8 cellular contexts compared by ENCODE assay signal in genomic region chr20:30289689-30290088, GRCh38.
DNase-seq lines count a peak whose midpoint lies in the region; ATAC-seq and TF ChIP-seq lines count a peak whose summit lies in the region.
"Not testable (repeated sequence)": the region's sequence is repeated elsewhere in the genome, so short reads cannot be mapped to it uniquely, and the experiment has no call there.

No MANE protein-coding gene starts in this region.

- not testable (repeated sequence) for H3K36me3 Mint-ChIP-seq in T-helper 17 cell (ENCODE audit: low read depth); activated T-helper 17 cell treated with anti-CD3 and anti-CD28 coated beads, Interleukin-2, amount 50 U/mL, for 72 hours (ENCODE audit: low read depth); central memory CD8-positive, alpha-beta T cell (ENCODE audit: insufficient read depth)

- peak overlapping the region; percentile 94 for H3K4me3 Mint-ChIP-seq in T-helper 17 cell
- H3K4me3 Mint-ChIP-seq in activated T-helper 17 cell treated with anti-CD3 and anti-CD28 coated beads, Interleukin-2, amount 50 U/mL, for 72 hours, result peak overlapping the region; percentile 79
- peak overlapping the region; percentile 85 for H3K4me3 Mint-ChIP-seq in central memory CD8-positive, alpha-beta T cell

- TF ChIP-seq POLR2A in uterus (IDR thresholded peaks at IDR 0.05), result not testable (repeated sequence)

- H2AFZ ChIP-seq in GM23248, result peak overlapping the region; percentile 54

- not testable (repeated sequence) for H3K27ac ChIP-seq in GM23248
- H3K27ac ChIP-seq in right cardiac atrium (ENCODE audit: low read length) (peak overlapping the region; percentile 67), uterus (peak overlapping the region; percentile 36 to 78)

- 8 to 15% methylated on average over 18 to 26 of the region's 26 CpGs for WGBS in GM23248 (ENCODE audit: low coverage in 1 of 2, low lambda C conversion rate in 2 of 2, missing lambda C conversion rate in 2 of 2), 2 experiments
- WGBS in right cardiac atrium, result 23% methylated on average over 26 of the region's 26 CpGs

- peaks cover 20% of the 10 kb centered on the region for H3K4me1 Mint-ChIP-seq in T-helper 17 cell
- H3K4me1 Mint-ChIP-seq in activated T-helper 17 cell treated with anti-CD3 and anti-CD28 coated beads, Interleukin-2, amount 50 U/mL, for 72 hours, result peaks cover 12% of the 10 kb centered on the region
- peaks cover 50% of the 10 kb centered on the region for H3K4me1 Mint-ChIP-seq in central memory CD8-positive, alpha-beta T cell

- not testable (repeated sequence) for H3K27me3 ChIP-seq in GM23248 (replicated peaks; ENCODE audit: insufficient read depth); right cardiac atrium (ENCODE audit: control insufficient read depth, insufficient read depth); mucosa of stomach (ENCODE audit: control insufficient read depth, insufficient read depth, low read length); uterus

- H3K79me2 ChIP-seq in GM23248 (ENCODE audit: insufficient read depth), result not testable (repeated sequence)

- not testable (repeated sequence) for H3K4me1 ChIP-seq in GM23248 (ENCODE audit: insufficient read depth); right cardiac atrium (ENCODE audit: control insufficient read depth, insufficient read depth, low read length); mucosa of stomach (ENCODE audit: control insufficient read depth, insufficient read depth, low read length); uterus

- not testable (repeated sequence) for ATAC-seq in T-helper 17 cell; activated T-helper 17 cell treated with anti-CD3 and anti-CD28 coated beads, Interleukin-2, amount 50 U/mL, for 72 hours (replicated peaks); central memory CD8-positive, alpha-beta T cell (replicated peaks; ENCODE audit: extremely low read depth, poor library complexity, severe bottlenecking); right cardiac atrium

- not testable (repeated sequence) for H4K20me1 ChIP-seq in GM23248 (ENCODE audit: insufficient read depth)

- not testable (repeated sequence) for H3F3A ChIP-seq in GM23248 (ENCODE audit: insufficient read depth)

- H3K4me2 ChIP-seq in GM23248 (ENCODE audit: unreplicated experiment), result peak overlapping the region; percentile 45

- TF ChIP-seq CTCF in uterus (IDR thresholded peaks at IDR 0.05), result not testable (repeated sequence)

- not testable (repeated sequence) for H3K9me2 ChIP-seq in GM23248 (ENCODE audit: insufficient read depth)

- not testable (repeated sequence) for H3K27me3 Mint-ChIP-seq in T-helper 17 cell; activated T-helper 17 cell treated with anti-CD3 and anti-CD28 coated beads, Interleukin-2, amount 50 U/mL, for 72 hours; central memory CD8-positive, alpha-beta T cell

- H3K4me3 ChIP-seq in GM23248 (peak overlapping the region; percentile 57), right cardiac atrium (ENCODE audit: low read length) (peak overlapping the region; percentile 39), mucosa of stomach (ENCODE audit: low read length) (peak overlapping the region; percentile 38), uterus (peak overlapping the region in 1 of 2 donors; percentile 14)

- not testable (repeated sequence) for H3K36me3 ChIP-seq in GM23248 (ENCODE audit: low read depth); mucosa of stomach (ENCODE audit: control insufficient read depth, insufficient read depth, low read length); uterus

- intact Hi-C loops in right cardiac atrium (cut with DNase I); uterus (cut with DNase I; ENCODE audit: low total_unique reads): not testable (repeated sequence)

- H3K9me3 Mint-ChIP-seq in activated T-helper 17 cell treated with anti-CD3 and anti-CD28 coated beads, Interleukin-2, amount 50 U/mL, for 72 hours; central memory CD8-positive, alpha-beta T cell: not testable (repeated sequence)

- H3K27ac Mint-ChIP-seq in T-helper 17 cell, result peak overlapping the region; percentile 94
- peak overlapping the region; percentile 88 for H3K27ac Mint-ChIP-seq in activated T-helper 17 cell treated with anti-CD3 and anti-CD28 coated beads, Interleukin-2, amount 50 U/mL, for 72 hours
- H3K27ac Mint-ChIP-seq in central memory CD8-positive, alpha-beta T cell (ENCODE audit: low read depth), result peak overlapping the region; percentile 94

- H3K9me3 ChIP-seq in GM23248 (ENCODE audit: low read depth); T-helper 17 cell (ENCODE audit: control insufficient read depth, low read length, poor library complexity, severe bottlenecking); right cardiac atrium (ENCODE audit: control insufficient read depth, low read length); mucosa of stomach (ENCODE audit: control insufficient read depth, low read length); uterus: not testable (repeated sequence)

- not testable (repeated sequence) for H3K9ac ChIP-seq in GM23248
- peak overlapping the region; percentile 80 for H3K9ac ChIP-seq in mucosa of stomach (ENCODE audit: low read length)

- peak; percentile 9 for DNase-seq in GM23248
- not testable (repeated sequence) for DNase-seq in T-helper 17 cell; central memory CD8-positive, alpha-beta T cell (ENCODE audit: low spot score in 2 of 2); uterus
- peak in 2 of 3 donors; percentile 61 to 62 for DNase-seq in right cardiac atrium
- DNase-seq in stimulated activated CD4-positive, alpha-beta T cell treated with anti-CD3 and anti-CD28 coated beads, Interleukin-4, amount 100 ng/mL, for 24 hours, result peak; percentile 16

- in situ Hi-C loops in GM23248 (cut with MboI), result not testable (repeated sequence)
